In genomic region chr2:223722226-223722625, GRCh38 we compare ENCODE assay signal across 16 cellular contexts.
"Had no signal": no experiment of that assay in that cellular context is flagged by ENCODE, and none has a peak within 500 bp of the region (broad histone marks: within the 10 kb centered on the region; RNA-seq: fewer than 3 reads in every experiment).

No MANE protein-coding gene starts in this region.

- H3K9me3 ChIP-seq: esophagus muscularis mucosa, lower lobe of right lung, neutrophil, thyroid gland had no signal

- H3K36me3 ChIP-seq: esophagus muscularis mucosa, lower lobe of right lung, neutrophil, thyroid gland had no signal

- H3K4me1 ChIP-seq: lower lobe of right lung had no signal

- H3K4me3 ChIP-seq: esophagus muscularis mucosa, lower lobe of right lung, thyroid gland had no signal

- H3K27ac ChIP-seq: esophagus muscularis mucosa, lower lobe of right lung, neutrophil, thyroid gland had no signal

- H3K27me3 ChIP-seq: esophagus muscularis mucosa, thyroid gland had no signal

- FAIRE-seq: colon, endometrium, islet of Langerhans, urothelium cell line had no signal

- ATAC-seq: activated T-cell treated with anti-CD3 and anti-CD28 coated beads, Interleukin-2, amount 50 U/mL, for 4 hours; left colon; lower lobe of right lung; stimulated activated memory B cell treated with anti-CD40 and anti-IgM and Interleukin-4, amounts not matched to agents 10 μg/mL and 1 μg/mL and 100 μg/mL, for 72 hours had no signal

- DNase-seq: activated CD4-positive, alpha-beta memory T cell treated with anti-CD3 and anti-CD28 coated beads for 36 hours; activated effector memory CD4-positive, alpha-beta T cell treated with Interleukin-2 at 50 U/mL for 16 hours; activated naive CD4-positive, alpha-beta T cell treated with anti-CD3 and anti-CD28 coated beads, Interleukin-2, amount 50 U/mL, for 16 hours; activated T-cell treated with anti-CD3 and anti-CD28 coated beads, Interleukin-2, amount 50 U/mL, for 4 hours; glutamatergic neuron; left colon; lower lobe of right lung; T-helper 9 cell; thyroid gland had no signal
